Comparison of ENCODE assay signal across 28 cellular contexts in the genomic region with DNA sequence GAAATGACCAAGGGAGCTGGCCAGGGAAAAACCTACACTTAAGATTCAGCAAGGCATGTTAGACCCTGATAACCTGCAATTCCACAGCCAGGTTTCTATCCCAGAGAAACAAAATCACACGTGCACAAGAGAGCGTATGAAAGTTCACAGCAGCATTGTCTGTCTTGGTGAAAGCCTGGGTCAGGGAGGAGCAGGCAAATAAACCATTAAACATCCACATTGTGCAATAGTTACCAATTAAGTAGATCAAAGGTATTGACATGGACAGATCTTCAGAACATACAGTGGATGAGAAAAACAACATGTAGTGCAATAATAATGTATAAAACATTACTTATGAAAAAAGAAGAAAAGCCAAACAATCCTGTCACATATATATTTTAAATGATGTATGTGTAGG. TPM values are rescaled to one million over a fixed set of nuclear protein-coding genes. Genes with fewer than 3 reads are reported as not detected.
DNase-seq lines count a peak whose midpoint lies in the region; ATAC-seq and TF ChIP-seq lines count a peak whose summit lies in the region.
"Had no signal": no experiment of that assay in that cellular context is flagged by ENCODE, and none has a peak within 500 bp of the region (broad histone marks: within the 10 kb centered on the region; RNA-seq: fewer than 3 reads in every experiment).

No MANE protein-coding gene starts in this region.

- H3K4me3 Mint-ChIP-seq in stimulated activated naive B cell treated with anti-CD40 and anti-IgM and Interleukin-4, amounts not matched to agents 10 μg/mL and 1 μg/mL and 100 μg/mL, for 72 hours, result no peak overlapping the region
- H3K4me3 Mint-ChIP-seq: activated CD4-positive, alpha-beta T cell treated with anti-CD3 and anti-CD28 coated beads, Interleukin-2, amount 10 ng/mL, durations not matched to agents 7 days and 5 days; activated T-cell treated with anti-CD3 and anti-CD28 coated beads, Interleukin-2, amount 50 U/mL, for 4 hours; CD8-positive, alpha-beta T cell; neural progenitor cell had no signal

- DNase-seq in HT-29 (ENCODE audit: low spot score) (peak; percentile 46), esophagus muscularis mucosa (ENCODE audit: extremely low spot score) (no peak), lower lobe of right lung (no peak), NCI-H510A treated with DMSO at 0.1 percent for 48 hours (lab: John Stamatoyannopoulos, UW) (no peak), OCI-M2 (lab: John Stamatoyannopoulos, UW; ENCODE audit: unreplicated experiment) (no peak)
- no peak for DNase-seq in stimulated activated naive B cell treated with anti-CD40 and anti-IgM and Interleukin-4, amounts not matched to agents 10 μg/mL and 1 μg/mL and 100 μg/mL, for 72 hours
- DNase-seq: activated CD4-positive, alpha-beta T cell treated with anti-CD3 and anti-CD28 coated beads, Interleukin-2, amount 10 ng/mL, durations not matched to agents 7 days and 5 days; activated gamma-delta T cell treated with Interleukin-2 at 50 U/mL for 16 hours; activated T-cell treated with anti-CD3 and anti-CD28 coated beads, Interleukin-2, amount 50 U/mL, for 4 hours; CD8-positive, alpha-beta T cell; central memory CD4-positive, alpha-beta T cell; dermis blood vessel endothelial cell; GM23248; NCI-H1105; NCI-H187 treated with DMSO at 0.1 percent for 48 hours; NCI-H526; NK-92 treated with Interleukin-12 subunit alpha and Interleukin-12 subunit beta, amount 100 ng/mL, for 24 hours; SIG-M5; SW 1271; T1000; WERI-Rb-1 had no signal

- H3K27ac Mint-ChIP-seq in stimulated activated naive B cell treated with anti-CD40 and anti-IgM and Interleukin-4, amounts not matched to agents 10 μg/mL and 1 μg/mL and 100 μg/mL, for 72 hours, result no peak overlapping the region
- H3K27ac Mint-ChIP-seq: activated CD4-positive, alpha-beta T cell treated with anti-CD3 and anti-CD28 coated beads, Interleukin-2, amount 10 ng/mL, durations not matched to agents 7 days and 5 days; CD8-positive, alpha-beta T cell; neural progenitor cell had no signal

- H3K27me3 ChIP-seq in esophagus muscularis mucosa, result no peaks in the 10 kb centered on the region
- no peaks in the 10 kb centered on the region for H3K27me3 ChIP-seq in lower lobe of right lung (ENCODE audit: low read depth)
- H3K27me3 ChIP-seq in subcutaneous abdominal adipose tissue (ENCODE audit: control insufficient read depth in 5 of 5, insufficient read depth in 4 of 5, low read length in 5 of 5), result no peaks in the 10 kb centered on the region
- H3K27me3 ChIP-seq: neural progenitor cell had no signal

- H3K4me1 ChIP-seq in esophagus muscularis mucosa, result peaks cover 50 to 79% (median 75%) of the 10 kb centered on the region in 4 donors
- peaks cover 60% of the 10 kb centered on the region for H3K4me1 ChIP-seq in lower lobe of right lung
- H3K4me1 ChIP-seq in subcutaneous abdominal adipose tissue (ENCODE audit: control insufficient read depth in 5 of 5, insufficient read depth in 5 of 5, low read length in 5 of 5), result peaks cover 31 to 67% (median 60%) of the 10 kb centered on the region in 5 donors
- H3K4me1 ChIP-seq: A549 had no signal

- H3K4me1 Mint-ChIP-seq in stimulated activated naive B cell treated with anti-CD40 and anti-IgM and Interleukin-4, amounts not matched to agents 10 μg/mL and 1 μg/mL and 100 μg/mL, for 72 hours, result no peaks in the 10 kb centered on the region
- H3K4me1 Mint-ChIP-seq: activated CD4-positive, alpha-beta T cell treated with anti-CD3 and anti-CD28 coated beads, Interleukin-2, amount 10 ng/mL, durations not matched to agents 7 days and 5 days had no signal

- H3K27me3 Mint-ChIP-seq in stimulated activated naive B cell treated with anti-CD40 and anti-IgM and Interleukin-4, amounts not matched to agents 10 μg/mL and 1 μg/mL and 100 μg/mL, for 72 hours, result peaks cover 4 to 12% of the 10 kb centered on the region in 2 donors
- H3K27me3 Mint-ChIP-seq: activated CD4-positive, alpha-beta T cell treated with anti-CD3 and anti-CD28 coated beads, Interleukin-2, amount 10 ng/mL, durations not matched to agents 7 days and 5 days had no signal

- H3K27ac ChIP-seq in esophagus muscularis mucosa (replicated peaks in 1 of 4) (peak overlapping the region; percentile 84 to 94 (median 89)), lower lobe of right lung (peak overlapping the region; percentile 83), subcutaneous abdominal adipose tissue (ENCODE audit: low read depth, low read length) (peak overlapping the region; percentile 98)
- H3K27ac ChIP-seq: A549, GM23248, neural progenitor cell, WERI-Rb-1 had no signal

- H3K9me3 ChIP-seq in esophagus muscularis mucosa (no peaks in the 10 kb centered on the region), lower lobe of right lung (no peaks in the 10 kb centered on the region), subcutaneous abdominal adipose tissue (ENCODE audit: control insufficient read depth in 5 of 5, low read length in 5 of 5) (no peaks in the 10 kb centered on the region)
- H3K9me3 ChIP-seq: A549 had no signal

- peaks cover 0 to 3% of the 10 kb centered on the region in 2 donors for H3K36me3 Mint-ChIP-seq in stimulated activated naive B cell treated with anti-CD40 and anti-IgM and Interleukin-4, amounts not matched to agents 10 μg/mL and 1 μg/mL and 100 μg/mL, for 72 hours
- H3K36me3 Mint-ChIP-seq: CD8-positive, alpha-beta T cell; neural progenitor cell had no signal

- H3K4me3 ChIP-seq in esophagus muscularis mucosa, result no peak overlapping the region
- no peak overlapping the region for H3K4me3 ChIP-seq in lower lobe of right lung
- no peak overlapping the region for H3K4me3 ChIP-seq in subcutaneous abdominal adipose tissue (ENCODE audit: low read depth in 1 of 5, low read length in 5 of 5)
- H3K4me3 ChIP-seq: A549, GM12878, GM23248, lung, neural progenitor cell had no signal

- TF ChIP-seq POLR2A in esophagus muscularis mucosa (IDR thresholded peaks at IDR 0.05; ENCODE audit: low read depth), result no peak

- ATAC-seq in lower lobe of right lung, result no peak
- no peak for ATAC-seq in stimulated activated naive B cell treated with anti-CD40 and anti-IgM and Interleukin-4, amounts not matched to agents 10 μg/mL and 1 μg/mL and 100 μg/mL, for 72 hours (replicated peaks)
- ATAC-seq in GM21423 (IDR thresholded peaks at IDR 0.05; ENCODE audit: unreplicated experiment), result no peak
- ATAC-seq: A549; activated T-cell treated with anti-CD3 and anti-CD28 coated beads, Interleukin-2, amount 50 U/mL, for 4 hours; CD8-positive, alpha-beta T cell; GM12878; Panc1 had no signal

- intact Hi-C loops in esophagus muscularis mucosa (cut with DNase I) (loop anchor here (2.0 to 10.0 kb wide), 2 partner anchors 110 to 220 kb away; no protein-coding TSS in a partner anchor), lower lobe of right lung (cut with DNase I) (no loop called here)

- H3K9ac ChIP-seq in subcutaneous abdominal adipose tissue (ENCODE audit: low read length in 5 of 5), result peak overlapping the region in 1 of 5 donors; percentile 82
- H3K9ac ChIP-seq: GM23248, neural progenitor cell had no signal

- no peaks in the 10 kb centered on the region for H3K36me3 ChIP-seq in esophagus muscularis mucosa
- H3K36me3 ChIP-seq in lower lobe of right lung, result no peaks in the 10 kb centered on the region
- no peaks in the 10 kb centered on the region for H3K36me3 ChIP-seq in subcutaneous abdominal adipose tissue (ENCODE audit: control insufficient read depth in 5 of 5, insufficient read depth in 5 of 5, low read length in 5 of 5)
- H3K36me3 ChIP-seq: neural progenitor cell, WERI-Rb-1 had no signal

- no peaks in the 10 kb centered on the region for H3K9me3 Mint-ChIP-seq in stimulated activated naive B cell treated with anti-CD40 and anti-IgM and Interleukin-4, amounts not matched to agents 10 μg/mL and 1 μg/mL and 100 μg/mL, for 72 hours
- H3K9me3 Mint-ChIP-seq: activated CD4-positive, alpha-beta T cell treated with anti-CD3 and anti-CD28 coated beads, Interleukin-2, amount 10 ng/mL, durations not matched to agents 7 days and 5 days; activated T-cell treated with anti-CD3 and anti-CD28 coated beads, Interleukin-2, amount 50 U/mL, for 4 hours; CD8-positive, alpha-beta T cell; neural progenitor cell had no signal

- TF ChIP-seq CTCF in esophagus muscularis mucosa (IDR thresholded peaks at IDR 0.05) (no peak), lower lobe of right lung (IDR thresholded peaks at IDR 0.05) (no peak)

- WGBS in esophagus muscularis mucosa, result 54% methylated on average over 2 of the region's 2 CpGs

- no peak for TF ChIP-seq EP300 in esophagus muscularis mucosa (IDR thresholded peaks at IDR 0.05)

RNA-seq across cellular contexts. Expression of gene GPX3, which starts 15.9 kb away (rescaled TPM):
- 35.0 and 36.4 TPM in 2 replicates for total RNA-seq in HT-29 (2014; rRNA removed; shearing (Covaris generic))
- total RNA-seq in esophagus muscularis mucosa (1,000 to 10,000 TPM; 1,165 to 3,724 (median 1,939) TPM), lower lobe of right lung (855 TPM)
- total RNA-seq: activated CD4-positive, alpha-beta T cell treated with anti-CD3 and anti-CD28 coated beads, Interleukin-2, amount 10 ng/mL, durations not matched to agents 7 days and 5 days; CD8-positive, alpha-beta T cell had no signal

Comparison
In these comparisons a context has a peak if more than half of its experiments do, and no peak if none do; other contexts are left out.
1. RNA of gene GPX3, which starts 15.9 kb away (total RNA-seq): 1,165 to 3,724 TPM in esophagus muscularis mucosa and 855 TPM in lower lobe of right lung (single experiment); 35.0 to 36.4 TPM in HT-29; every median in the first group is over 10 times any median in the second.
2. Peak in every context shown above with its lines, with median percentiles within 50 percentile points of each other: H3K27ac ChIP-seq.